Comparison of ENCODE assay signal across 18 cellular contexts in genomic region chr10:28559661-28560060, GRCh38. TPM values are rescaled to one million over a fixed set of nuclear protein-coding genes. Genes with fewer than 3 reads are reported as not detected.
A peak's percentile ranks its signal among the peaks of the same experiment; 100 is the strongest.
DNase-seq lines count a peak whose midpoint lies in the region; ATAC-seq and TF ChIP-seq lines count a peak whose summit lies in the region.
"Had no signal": no experiment of that assay in that cellular context is flagged by ENCODE, and none has a peak within 500 bp of the region (broad histone marks: within the 10 kb centered on the region; RNA-seq: fewer than 3 reads in every experiment).

No MANE protein-coding gene starts in this region.

- DNase-seq in activated naive CD8-positive, alpha-beta T cell treated with anti-CD3 and anti-CD28 coated beads, Interleukin-2, amount 50 U/mL, for 24 hours: no peak
- DNase-seq in activated naive CD8-positive, alpha-beta T cell treated with anti-CD3 and anti-CD28 coated beads for 36 hours: no peak
- DNase-seq in chondrocyte (ENCODE audit: low spot score) (no peak), kidney epithelial cell (ENCODE audit: low read depth) (peak; percentile 19), retinal pigment epithelial cell (ENCODE audit: low read depth) (peak; percentile 44), DMS 273 treated with DMSO at 0.1 percent for 48 hours (lab: John Stamatoyannopoulos, UW) (no peak)
- no peak for DNase-seq in NK-92 treated with Interleukin-12 subunit alpha and Interleukin-12 subunit beta, amount 100 ng/mL, for 24 hours (lab: John Stamatoyannopoulos, UW)
- DNase-seq: 8988T; activated T-cell treated with anti-CD3 and anti-CD28 coated beads, Interleukin-2, amount 50 U/mL, for 24 hours; CD4-positive, alpha-beta memory T cell; H7; NCI-H1092 treated with DMSO at 0.1 percent for 48 hours; SHP77 treated with DMSO at 0.1 percent for 48 hours; stimulated activated CD4-positive, alpha-beta T cell treated with anti-CD3 and anti-CD28 coated beads, Interleukin-15, amount 100 ng/mL, for 24 hours had no signal

- H3K4me1 Mint-ChIP-seq in activated naive CD8-positive, alpha-beta T cell treated with anti-CD3 and anti-CD28 coated beads, Interleukin-2, amount 50 U/mL, for 24 hours: peaks cover 80% of the 10 kb centered on the region
- peaks cover 54% of the 10 kb centered on the region for H3K4me1 Mint-ChIP-seq in activated naive CD8-positive, alpha-beta T cell treated with anti-CD3 and anti-CD28 coated beads for 36 hours
- peaks cover 74% of the 10 kb centered on the region for H3K4me1 Mint-ChIP-seq in chondrocyte (ENCODE audit: low read depth)

- H3K4me3 ChIP-seq in kidney epithelial cell (ENCODE audit: low read depth, low read length) (no peak overlapping the region), retinal pigment epithelial cell (ENCODE audit: low read length) (no peak overlapping the region)
- H3K4me3 ChIP-seq: GM12878, K562, mucosa of descending colon had no signal

- no peaks in the 10 kb centered on the region for H3K9me3 Mint-ChIP-seq in activated naive CD8-positive, alpha-beta T cell treated with anti-CD3 and anti-CD28 coated beads, Interleukin-2, amount 50 U/mL, for 24 hours
- no peaks in the 10 kb centered on the region for H3K9me3 Mint-ChIP-seq in activated naive CD8-positive, alpha-beta T cell treated with anti-CD3 and anti-CD28 coated beads for 36 hours
- H3K9me3 Mint-ChIP-seq in chondrocyte (ENCODE audit: low read depth): no peaks in the 10 kb centered on the region
- H3K9me3 Mint-ChIP-seq: activated T-cell treated with anti-CD3 and anti-CD28 coated beads, Interleukin-2, amount 50 U/mL, for 24 hours had no signal

- H3K4me3 Mint-ChIP-seq in activated naive CD8-positive, alpha-beta T cell treated with anti-CD3 and anti-CD28 coated beads, Interleukin-2, amount 50 U/mL, for 24 hours: no peak overlapping the region
- H3K4me3 Mint-ChIP-seq in activated naive CD8-positive, alpha-beta T cell treated with anti-CD3 and anti-CD28 coated beads for 36 hours: no peak overlapping the region
- no peak overlapping the region for H3K4me3 Mint-ChIP-seq in chondrocyte (ENCODE audit: unreplicated experiment)
- H3K4me3 Mint-ChIP-seq: activated T-cell treated with anti-CD3 and anti-CD28 coated beads, Interleukin-2, amount 50 U/mL, for 24 hours had no signal

- H3K27ac Mint-ChIP-seq in activated naive CD8-positive, alpha-beta T cell treated with anti-CD3 and anti-CD28 coated beads, Interleukin-2, amount 50 U/mL, for 24 hours: peak overlapping the region; percentile 34
- H3K27ac Mint-ChIP-seq in activated naive CD8-positive, alpha-beta T cell treated with anti-CD3 and anti-CD28 coated beads for 36 hours: no peak overlapping the region
- H3K27ac Mint-ChIP-seq in chondrocyte (ENCODE audit: unreplicated experiment): peak overlapping the region; percentile 39

- no peaks in the 10 kb centered on the region for H3K27me3 Mint-ChIP-seq in activated naive CD8-positive, alpha-beta T cell treated with anti-CD3 and anti-CD28 coated beads, Interleukin-2, amount 50 U/mL, for 24 hours
- H3K27me3 Mint-ChIP-seq in activated naive CD8-positive, alpha-beta T cell treated with anti-CD3 and anti-CD28 coated beads for 36 hours: no peaks in the 10 kb centered on the region
- H3K27me3 Mint-ChIP-seq in chondrocyte (ENCODE audit: low read depth): no peaks in the 10 kb centered on the region
- H3K27me3 Mint-ChIP-seq: activated T-cell treated with anti-CD3 and anti-CD28 coated beads, Interleukin-2, amount 50 U/mL, for 24 hours; CD4-positive, alpha-beta memory T cell had no signal

- peaks cover 75% of the 10 kb centered on the region for H3K36me3 Mint-ChIP-seq in activated naive CD8-positive, alpha-beta T cell treated with anti-CD3 and anti-CD28 coated beads, Interleukin-2, amount 50 U/mL, for 24 hours (ENCODE audit: low read depth)
- H3K36me3 Mint-ChIP-seq in activated naive CD8-positive, alpha-beta T cell treated with anti-CD3 and anti-CD28 coated beads for 36 hours: peaks cover 73% of the 10 kb centered on the region
- peaks cover 20% of the 10 kb centered on the region for H3K36me3 Mint-ChIP-seq in chondrocyte (ENCODE audit: low read depth)

- no peaks in the 10 kb centered on the region for H3K36me3 ChIP-seq in kidney epithelial cell (ENCODE audit: control insufficient read depth, insufficient read depth, low read length)

- no peak for TF ChIP-seq CTCF in chondrocyte (IDR thresholded peaks at IDR 0.05)
- no peak for TF ChIP-seq CTCF in kidney epithelial cell (IDR thresholded peaks at IDR 0.05; ENCODE audit: insufficient read depth, low read length, poor library complexity, severe bottlenecking)
- TF ChIP-seq CTCF in retinal pigment epithelial cell (conservative IDR thresholded peaks at IDR 0.05; ENCODE audit: low read depth, low read length): no peak

- no peak for ATAC-seq in activated naive CD8-positive, alpha-beta T cell treated with anti-CD3 and anti-CD28 coated beads, Interleukin-2, amount 50 U/mL, for 24 hours
- ATAC-seq in HG02759 (IDR thresholded peaks at IDR 0.05; ENCODE audit: unreplicated experiment): no peak
- ATAC-seq: GM12878, K562 had no signal

- H3K27me3 ChIP-seq in kidney epithelial cell (ENCODE audit: control insufficient read depth, insufficient read depth, low read length): no peaks in the 10 kb centered on the region

RNA-seq across cellular contexts. Expression of gene WAC, which starts 26.7 kb away (rescaled TPM):
- total RNA-seq in activated naive CD8-positive, alpha-beta T cell treated with anti-CD3 and anti-CD28 coated beads for 36 hours: 100 to 1,000 TPM; 123 to 126 TPM
- total RNA-seq in chondrocyte (91.1 to 97.7 TPM (median 93.2 TPM) in 3 replicates), kidney epithelial cell (82.9 and 83.3 TPM in 2 replicates)

Comparison
In these comparisons a context has a peak if more than half of its experiments do, and no peak if none do; other contexts are left out.
1. DNase-seq: peak in kidney epithelial cell (single experiment) and retinal pigment epithelial cell (single experiment); none in activated naive CD8-positive, alpha-beta T cell treated with anti-CD3 and anti-CD28 coated beads, Interleukin-2, amount 50 U/mL, for 24 hours (single experiment), activated naive CD8-positive, alpha-beta T cell treated with anti-CD3 and anti-CD28 coated beads for 36 hours (single experiment), chondrocyte (single experiment), NK-92 treated with Interleukin-12 subunit alpha and Interleukin-12 subunit beta, amount 100 ng/mL, for 24 hours (single experiment) and DMS 273 treated with DMSO at 0.1 percent for 48 hours (single experiment).